Comparison of ENCODE assay signal across 9 cellular contexts in genomic region chr7:157009170-157009777, GRCh38. TPM values are rescaled to one million over a fixed set of nuclear protein-coding genes. Genes with fewer than 3 reads are reported as not detected.
A peak's percentile ranks its signal among the peaks of the same experiment; 100 is the strongest.
DNase-seq lines count a peak whose midpoint lies in the region; ATAC-seq and TF ChIP-seq lines count a peak whose summit lies in the region.
"Had no signal": no experiment of that assay in that cellular context is flagged by ENCODE, and none has a peak within 500 bp of the region (broad histone marks: within the 10 kb centered on the region; RNA-seq: fewer than 3 reads in every experiment).

No MANE protein-coding gene starts in this region.

- peaks cover 58 to 66% of the 10 kb centered on the region in 2 experiments for H3K4me1 ChIP-seq in neutrophil (ENCODE audit: control insufficient read depth in 1 of 2, insufficient read depth in 1 of 2, low read depth in 1 of 2, low read length in 1 of 2)

- intact Hi-C loops in activated CD4-positive, alpha-beta memory T cell treated with anti-CD3 and anti-CD28 coated beads for 36 hours (cut with micrococcal nuclease), result loop anchor here (5.0 to 10.0 kb wide), 2 partner anchors 1552 to 1634 kb away; partner anchors contain the start of gene EN2

- no peak overlapping the region for H3K27ac Mint-ChIP-seq in activated CD4-positive, alpha-beta memory T cell treated with anti-CD3 and anti-CD28 coated beads for 36 hours

- no peaks in the 10 kb centered on the region for H3K9me3 ChIP-seq in neutrophil

- ATAC-seq in HG02943 (IDR thresholded peaks at IDR 0.05; ENCODE audit: low read depth, unreplicated experiment), result peak; percentile 43
- ATAC-seq in GM18867 (IDR thresholded peaks at IDR 0.05; ENCODE audit: unreplicated experiment), result no peak

- H3K36me3 ChIP-seq in neutrophil, result no peaks in the 10 kb centered on the region

- TF ChIP-seq CTCF in neutrophil (IDR thresholded peaks at IDR 0.05), result no peak

- H3K27me3 ChIP-seq in neutrophil, result peaks cover 97% of the 10 kb centered on the region

- H3K36me3 Mint-ChIP-seq in activated CD4-positive, alpha-beta memory T cell treated with anti-CD3 and anti-CD28 coated beads for 36 hours, result no peaks in the 10 kb centered on the region

- CTCF ChIA-PET in activated CD4-positive, alpha-beta memory T cell treated with anti-CD3 and anti-CD28 coated beads for 36 hours (lab: Charles Lee), result interaction anchor here (0.6 kb wide), 1 partner anchor 60 kb away, joined by 3 read pairs; the partner anchor contains the start of gene NOM1

- H3K4me3 Mint-ChIP-seq in activated CD4-positive, alpha-beta memory T cell treated with anti-CD3 and anti-CD28 coated beads for 36 hours, result peak overlapping the region; percentile 39

- peaks cover 22% of the 10 kb centered on the region for H3K4me1 Mint-ChIP-seq in activated CD4-positive, alpha-beta memory T cell treated with anti-CD3 and anti-CD28 coated beads for 36 hours (ENCODE audit: low read depth)

- POLR2A ChIA-PET in activated CD4-positive, alpha-beta memory T cell treated with anti-CD3 and anti-CD28 coated beads for 36 hours (lab: Charles Lee), result no interaction called here

- H3K27me3 Mint-ChIP-seq in activated CD4-positive, alpha-beta memory T cell treated with anti-CD3 and anti-CD28 coated beads for 36 hours, result peaks cover 73% of the 10 kb centered on the region

- no peaks in the 10 kb centered on the region for H3K9me3 Mint-ChIP-seq in activated CD4-positive, alpha-beta memory T cell treated with anti-CD3 and anti-CD28 coated beads for 36 hours

- H3K27ac ChIP-seq in neutrophil, result no peak overlapping the region

- DNase-seq in DMS 273 (lab: John Stamatoyannopoulos, UW; ENCODE audit: unreplicated experiment), result peak; percentile 79
- no peak for DNase-seq in DMS 273 treated with DMSO at 0.1 percent for 48 hours (lab: John Stamatoyannopoulos, UW)
- DNase-seq in activated CD4-positive, alpha-beta memory T cell treated with anti-CD3 and anti-CD28 coated beads for 36 hours, result no peak
- DNase-seq in stimulated activated CD4-positive, alpha-beta T cell treated with anti-CD3 and anti-CD28 coated beads, Interleukin-2, amount 100 ng/mL, for 48 hours, result no peak
- DNase-seq in activated gamma-delta T cell (lab: John Stamatoyannopoulos, UW), result no peak

- peak overlapping the region; percentile 35 to 53 for H3K4me3 ChIP-seq in neutrophil (ENCODE audit: low read depth in 1 of 2, low read length in 1 of 2)

RNA-seq across cellular contexts. Expression of gene MNX1, which starts 1.2 kb away (rescaled TPM):
- total RNA-seq in activated CD4-positive, alpha-beta memory T cell treated with anti-CD3 and anti-CD28 coated beads for 36 hours, result not detected
- total RNA-seq: lung microvascular endothelial cell had no signal

RNA-seq across cellular contexts. Expression of gene NOM1, which starts 59.8 kb away (rescaled TPM):
- 10 to 100 TPM; 29.2 to 31.3 TPM for total RNA-seq in activated CD4-positive, alpha-beta memory T cell treated with anti-CD3 and anti-CD28 coated beads for 36 hours
